12 cellular contexts compared by ENCODE assay signal in the genomic region with DNA sequence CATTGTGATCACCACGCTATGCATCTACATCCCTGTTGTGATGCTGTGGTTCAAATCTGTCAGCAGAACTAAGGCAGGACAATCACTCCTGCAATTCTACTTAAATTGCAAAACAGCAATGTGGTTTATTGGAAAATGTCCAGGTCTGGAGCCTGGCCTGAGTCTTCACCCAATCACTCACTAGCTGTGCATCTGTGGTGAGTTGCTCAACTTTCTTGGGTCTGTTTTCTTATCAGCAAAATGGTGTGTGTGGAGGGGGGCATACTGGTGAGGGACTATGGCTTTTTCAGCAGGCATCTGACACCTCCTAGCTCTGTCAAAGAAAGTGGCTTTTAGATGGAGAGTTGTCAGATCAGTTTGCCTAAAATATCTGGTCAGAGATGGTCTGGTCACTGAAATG.
DNase-seq lines count a peak whose midpoint lies in the region; ATAC-seq and TF ChIP-seq lines count a peak whose summit lies in the region.
"Had no signal": no experiment of that assay in that cellular context is flagged by ENCODE, and none has a peak within 500 bp of the region (broad histone marks: within the 10 kb centered on the region; RNA-seq: fewer than 3 reads in every experiment).

No MANE protein-coding gene starts in this region.

- no peak overlapping the region for H3K4me3 ChIP-seq in breast epithelium
- H3K4me3 ChIP-seq: colonic mucosa had no signal

- TF ChIP-seq CTCF in breast epithelium (IDR thresholded peaks at IDR 0.05), result no peak

- DNase-seq in GM04504 (ENCODE audit: low read depth) (peak; percentile 23), amniotic epithelial cell (ENCODE audit: low read depth) (peak; percentile 97), glomerular visceral epithelial cell (ENCODE audit: extremely low spot score) (peak; percentile 20), sciatic nerve (ENCODE audit: low spot score) (no peak), breast epithelium (ENCODE audit: low spot score in 2 of 2) (no peak)
- DNase-seq: activated CD4-positive, alpha-beta T cell treated with anti-CD3 and anti-CD28 coated beads, Interleukin-2, amount 50 U/mL, for 4 hours; activated gamma-delta T cell treated with Interleukin-2 at 50 U/mL for 16 hours; colonic mucosa; left colon had no signal

- H3K27ac ChIP-seq in breast epithelium, result no peak overlapping the region
- H3K27ac ChIP-seq: colonic mucosa had no signal

- TF ChIP-seq POLR2A in breast epithelium (IDR thresholded peaks at IDR 0.05), result no peak

- no peaks in the 10 kb centered on the region for H3K27me3 ChIP-seq in breast epithelium
- H3K27me3 ChIP-seq: colonic mucosa had no signal

- no peaks in the 10 kb centered on the region for H3K9me3 ChIP-seq in breast epithelium
- H3K9me3 ChIP-seq: colonic mucosa had no signal

- no peaks in the 10 kb centered on the region for H3K4me1 ChIP-seq in breast epithelium
- H3K4me1 ChIP-seq: colonic mucosa had no signal

- ATAC-seq in sciatic nerve (peak; percentile 84), HG02852 (IDR thresholded peaks at IDR 0.05; ENCODE audit: unreplicated experiment) (no peak), GM18873 (IDR thresholded peaks at IDR 0.05; ENCODE audit: low FRiP score, unreplicated experiment) (no peak), HG03460 (IDR thresholded peaks at IDR 0.05; ENCODE audit: unreplicated experiment) (no peak)
- ATAC-seq: left colon had no signal

- no peaks in the 10 kb centered on the region for H3K36me3 ChIP-seq in breast epithelium
- H3K36me3 ChIP-seq: colonic mucosa had no signal

- intact Hi-C loops in sciatic nerve (cut with DNase I), result no loop called here
- intact Hi-C loops in breast epithelium (cut with DNase I; ENCODE audit: low total_unique reads), result no loop called here

Comparison
In these comparisons a context has a peak if more than half of its experiments do, and no peak if none do; other contexts are left out.
1. DNase-seq: peak in GM04504 (single experiment), amniotic epithelial cell (single experiment) and glomerular visceral epithelial cell (single experiment); none in sciatic nerve (single experiment) and breast epithelium (0 of 2).